Comparison of ENCODE assay signal across 1 cellular context in the genomic region with DNA sequence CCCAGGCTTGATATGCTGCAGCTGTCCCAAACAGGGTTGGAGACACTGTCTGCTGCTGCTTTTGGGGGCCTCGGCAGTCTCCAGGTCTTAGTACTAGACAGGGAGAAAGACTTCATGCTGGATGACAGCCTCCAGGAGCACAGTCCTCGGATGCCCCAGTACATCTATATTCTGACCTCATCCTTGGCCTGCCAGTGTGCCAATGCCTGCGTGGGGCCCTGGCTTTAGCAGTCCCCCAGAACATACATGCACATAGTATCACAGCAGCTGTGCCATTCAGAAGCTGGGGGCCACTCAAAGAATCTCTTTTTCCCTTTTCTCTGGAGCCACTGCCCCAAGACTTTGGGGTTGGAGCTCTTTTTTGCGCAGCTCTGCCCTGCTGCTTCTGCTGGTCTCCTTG.
TF ChIP-seq lines count a peak whose summit lies in the region.

No MANE protein-coding gene starts in this region.

TF ChIP-seq in IMR-90, 13 proteins besides CTCF, POLR2A, EP300 and RAD21 (continued from another document):
- no peak for TF ChIP-seq MXI1 (IDR thresholded peaks at IDR 0.05; ENCODE audit: borderline replicate concordance, low read depth, low read length)
